8 cellular contexts compared by ENCODE assay signal in the genomic region with DNA sequence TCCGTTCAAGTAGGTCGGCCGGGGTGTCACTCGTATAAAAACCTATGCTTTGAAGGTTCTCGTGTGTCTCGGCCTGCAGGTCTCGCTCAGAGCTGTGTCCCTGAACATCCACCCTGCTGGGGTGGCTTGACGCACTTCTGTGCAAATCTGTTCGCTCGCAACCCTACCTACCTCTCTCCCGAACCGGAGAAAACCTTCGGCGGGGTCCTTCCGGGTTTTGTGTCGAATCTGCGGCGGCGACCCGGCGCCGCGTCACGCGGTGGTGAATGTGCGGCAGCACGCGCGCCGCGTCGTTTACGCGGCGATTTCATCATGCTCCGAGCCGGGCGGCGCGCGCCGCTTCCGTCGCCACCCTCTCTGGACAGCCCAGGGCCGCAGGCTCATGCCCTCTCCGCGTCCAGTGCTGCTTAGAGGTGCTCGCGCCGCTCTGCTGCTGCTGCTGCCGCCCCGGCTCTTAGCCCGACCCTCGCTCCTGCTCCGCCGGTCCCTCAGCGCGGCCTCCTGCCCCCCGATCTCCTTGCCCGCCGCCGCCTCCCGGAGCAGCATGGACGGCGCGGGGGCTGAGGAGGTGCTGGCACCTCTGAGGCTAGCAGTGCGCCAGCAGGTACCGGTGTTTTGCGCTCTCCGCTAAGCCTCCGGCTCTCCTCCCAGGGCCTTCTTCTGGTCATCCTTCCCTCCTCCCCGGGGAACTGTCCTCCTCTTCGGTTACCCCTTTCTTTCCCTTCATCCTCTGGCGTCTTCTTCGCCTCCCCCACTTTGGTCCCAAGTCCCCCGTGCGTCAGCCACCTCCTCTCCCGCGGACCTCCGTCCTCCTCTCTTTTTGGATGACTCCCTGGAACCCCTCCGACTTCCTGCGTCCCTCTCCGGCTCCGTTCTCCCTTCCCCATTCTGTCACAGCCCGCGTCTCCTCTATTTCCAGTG. TPM values are rescaled to one million over a fixed set of nuclear protein-coding genes. Genes with fewer than 3 reads are reported as not detected.
A peak's percentile ranks its signal among the peaks of the same experiment; 100 is the strongest.
DNase-seq lines count a peak whose midpoint lies in the region; ATAC-seq lines count a peak whose summit lies in the region.

TSS of gene GARS1 (plus strand) at position 339 of the 921 bp plus-strand sequence. CDS start at position 383, 44 bp downstream.

- H3K9me3 ChIP-seq in mononuclear cell (ENCODE audit: low read depth, low read length): no peaks in the 10 kb centered on the region

- H3K4me3 ChIP-seq in mononuclear cell (ENCODE audit: low read length): peak within 1 kb of the TSS; percentile 91

- DNase-seq in DMS114 treated with DMSO at 0.1 percent for 48 hours (lab: John Stamatoyannopoulos, UW; ENCODE audit: unreplicated experiment): peak; percentile 78
- DNase-seq in HuH-7.5 (ENCODE audit: low spot score): peak; percentile 66
- peak; percentile 90 for DNase-seq in OCI-M1 (lab: John Stamatoyannopoulos, UW)
- DNase-seq in activated T-cell treated with anti-CD3 and anti-CD28 coated beads for 24 hours (ENCODE audit: low read depth): peak; percentile 85
- peak; percentile 61 for DNase-seq in epidermal melanocyte (ENCODE audit: insufficient read length, low spot score)
- DNase-seq in stimulated activated CD8-positive, alpha-beta memory T cell treated with anti-CD3 and anti-CD28 coated beads, Interleukin-2, amount 100 ng/mL, for 48 hours (ENCODE audit: low read depth in 2 of 2): peak; percentile 80 to 89

- no peaks in the 10 kb centered on the region for H3K27me3 ChIP-seq in mononuclear cell (ENCODE audit: insufficient read depth, low read length)

- peak; percentile 93 for ATAC-seq in GM21528 (IDR thresholded peaks at IDR 0.05; ENCODE audit: low FRiP score, unreplicated experiment)

- peaks cover 30% of the 10 kb centered on the region for H3K4me1 ChIP-seq in mononuclear cell (ENCODE audit: insufficient read depth, low read length)

RNA-seq across cellular contexts. Expression of gene GARS1, which starts in this region (rescaled TPM):
- total RNA-seq in mononuclear cell: 74.0 TPM

Comparison
In these comparisons a context has a peak if more than half of its experiments do, and no peak if none do; other contexts are left out.
1. Peak in every context shown above with its lines: DNase-seq, ATAC-seq and H3K4me3 ChIP-seq.